15 cellular contexts compared by ENCODE assay signal in genomic region chr4:186852964-186853391, GRCh38.
DNase-seq lines count a peak whose midpoint lies in the region; ATAC-seq and TF ChIP-seq lines count a peak whose summit lies in the region.
"Had no signal": no experiment of that assay in that cellular context is flagged by ENCODE, and none has a peak within 500 bp of the region (broad histone marks: within the 10 kb centered on the region; RNA-seq: fewer than 3 reads in every experiment).

No MANE protein-coding gene starts in this region.

- no peak overlapping the region for H3K4me3 ChIP-seq in hepatocyte
- no peak overlapping the region for H3K4me3 ChIP-seq in tibial artery
- no peak overlapping the region for H3K4me3 ChIP-seq in stomach
- H3K4me3 ChIP-seq: GM23338, skin epidermis had no signal

- H2AFZ ChIP-seq in hepatocyte: no peak overlapping the region
- H2AFZ ChIP-seq: GM23338 had no signal

- ATAC-seq in GM18870 (IDR thresholded peaks at IDR 0.05; ENCODE audit: unreplicated experiment) (peak; percentile 69), GM21737 (IDR thresholded peaks at IDR 0.05; ENCODE audit: unreplicated experiment) (peak; percentile 71), HG03196 (IDR thresholded peaks at IDR 0.05; ENCODE audit: unreplicated experiment) (peak; percentile 83)
- ATAC-seq: activated naive CD8-positive, alpha-beta T cell treated with anti-CD3 and anti-CD28 coated beads, Interleukin-2, amount 50 U/mL, for 24 hours; esophagus mucosa; GM23338 had no signal

- no peaks in the 10 kb centered on the region for H3K9me3 ChIP-seq in hepatocyte (ENCODE audit: low read depth)
- H3K9me3 ChIP-seq in tibial artery: peaks cover 0 to 5% (median 0%) of the 10 kb centered on the region in 3 donors
- peaks cover 0 to 6% (median 1%) of the 10 kb centered on the region in 4 donors for H3K9me3 ChIP-seq in stomach

- DNase-seq in hepatocyte (ENCODE audit: low spot score): no peak
- DNase-seq in activated CD8-positive, alpha-beta memory T cell treated with anti-CD3 and anti-CD28 coated beads, Interleukin-2, amount 50 U/mL, for 4 hours: no peak
- DNase-seq in tibial artery: no peak
- DNase-seq in T1000 (lab: John Stamatoyannopoulos, UW): no peak
- DNase-seq in stomach: no peak
- DNase-seq: activated naive CD8-positive, alpha-beta T cell treated with anti-CD3 and anti-CD28 coated beads, Interleukin-2, amount 50 U/mL, for 24 hours; DMS79 treated with DMSO at 0.1 percent for 48 hours; hypothalamus; NK-92 treated with Interleukin-12 subunit alpha and Interleukin-12 subunit beta, amount 100 ng/mL, for 24 hours had no signal

- H3K36me3 ChIP-seq in hepatocyte (replicated peaks; ENCODE audit: insufficient read depth, low read depth) (no peaks in the 10 kb centered on the region), tibial artery (no peaks in the 10 kb centered on the region), stomach (no peaks in the 10 kb centered on the region)

- intact Hi-C loops in tibial artery (cut with DNase I; ENCODE audit: low total_unique reads): no loop called here
- intact Hi-C loops in stomach (cut with DNase I; ENCODE audit: low total_unique reads): no loop called here

- no peaks in the 10 kb centered on the region for H4K20me1 ChIP-seq in hepatocyte (ENCODE audit: insufficient read depth, poor library complexity, severe bottlenecking)

- TF ChIP-seq EP300 in stomach (IDR thresholded peaks at IDR 0.05): no peak

- no peaks in the 10 kb centered on the region for H3K9me2 ChIP-seq in hepatocyte (replicated peaks; ENCODE audit: insufficient read depth)

- H3K79me2 ChIP-seq in hepatocyte: no peaks in the 10 kb centered on the region

- TF ChIP-seq POLR2A in stomach (IDR thresholded peaks at IDR 0.05): no peak

- WGBS in hepatocyte (ENCODE audit: low lambda C conversion rate, missing lambda C conversion rate): 79% methylated on average over 1 of the region's 1 CpG
- WGBS in stomach, 5 donors: 59 to 71% (median 67%) methylated on average over 1 of the region's 1 CpG

- H3K27ac ChIP-seq in hepatocyte (peak overlapping the region; percentile 18), tibial artery (no peak overlapping the region), stomach (no peak overlapping the region)
- H3K27ac ChIP-seq: skin epidermis had no signal

- H3K27me3 ChIP-seq in hepatocyte (no peaks in the 10 kb centered on the region), tibial artery (no peaks in the 10 kb centered on the region), stomach (no peaks in the 10 kb centered on the region)

- H3K4me1 ChIP-seq in hepatocyte (ENCODE audit: insufficient read depth) (no peaks in the 10 kb centered on the region), tibial artery (no peaks in the 10 kb centered on the region), stomach (no peaks in the 10 kb centered on the region)

- TF ChIP-seq CTCF in hepatocyte (IDR thresholded peaks at IDR 0.05; ENCODE audit: poor library complexity) (no peak), tibial artery (IDR thresholded peaks at IDR 0.05) (no peak), stomach (IDR thresholded peaks at IDR 0.05) (no peak)

- no peak overlapping the region for H3K4me2 ChIP-seq in hepatocyte
- H3K4me2 ChIP-seq: GM23338 had no signal
